17 cellular contexts compared by ENCODE assay signal in the genomic region with DNA sequence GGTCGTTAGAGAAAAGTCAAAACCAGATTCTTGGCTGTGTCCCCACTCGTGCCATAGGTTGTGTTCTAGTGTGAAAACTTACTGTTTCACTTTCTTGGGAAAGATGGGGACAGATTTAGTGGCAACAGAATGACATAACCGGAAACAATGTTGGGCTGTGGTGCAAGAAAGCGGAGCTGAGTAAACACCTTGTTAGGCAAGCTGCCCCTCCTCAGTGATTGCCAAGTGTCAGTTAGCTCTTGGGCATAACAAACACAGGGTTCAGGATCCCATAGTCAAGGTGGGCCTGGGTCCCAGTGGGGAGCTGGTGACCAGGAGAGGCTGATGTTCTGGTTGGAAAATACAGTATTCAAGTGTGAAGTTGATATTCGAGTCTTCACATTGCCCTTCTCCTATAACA. TPM values are rescaled to one million over a fixed set of nuclear protein-coding genes. Genes with fewer than 3 reads are reported as not detected.
DNase-seq lines count a peak whose midpoint lies in the region; ATAC-seq and TF ChIP-seq lines count a peak whose summit lies in the region.
"Had no signal": no experiment of that assay in that cellular context is flagged by ENCODE, and none has a peak within 500 bp of the region (broad histone marks: within the 10 kb centered on the region; RNA-seq: fewer than 3 reads in every experiment).

No MANE protein-coding gene starts in this region.

- H3K9me2 ChIP-seq in PC-3 (replicated peaks; ENCODE audit: low read length) = no peaks in the 10 kb centered on the region

- H3K27ac ChIP-seq in PC-3 (ENCODE audit: low read length) (peak overlapping the region; percentile 14), epithelial cell of prostate (peak overlapping the region; percentile 19), neutrophil (peak overlapping the region; percentile 95), caudate nucleus (ENCODE audit: low read depth, low read length) (no peak overlapping the region)

- H3K27ac Mint-ChIP-seq in naive thymus-derived CD8-positive, alpha-beta T cell = peak overlapping the region in 3 of 10 donors; percentile 19 to 70 (median 57)
- H3K27ac Mint-ChIP-seq: activated CD8-positive, alpha-beta memory T cell treated with anti-CD3 and anti-CD28 coated beads, Interleukin-2, amount 10 ng/mL, durations not matched to agents 7 days and 5 days; activated naive CD4-positive, alpha-beta T cell treated with anti-CD3 and anti-CD28 coated beads, Interleukin-2, amount 10 ng/mL, durations not matched to agents 7 days and 5 days; B cell; natural killer cell had no signal

- no peaks in the 10 kb centered on the region for H3K9me3 Mint-ChIP-seq in naive thymus-derived CD8-positive, alpha-beta T cell
- H3K9me3 Mint-ChIP-seq: activated naive CD4-positive, alpha-beta T cell treated with anti-CD3 and anti-CD28 coated beads, Interleukin-2, amount 10 ng/mL, durations not matched to agents 7 days and 5 days; natural killer cell had no signal

- POLR2A ChIA-PET in PC-3 (lab: Charles Lee; ENCODE audit: unreplicated experiment) = no interaction called here
- POLR2A ChIA-PET in naive thymus-derived CD8-positive, alpha-beta T cell (lab: Charles Lee) = interaction anchor here (1.2 kb wide), 1 partner anchor 29 kb away, joined by 3 read pairs; no protein-coding TSS in a partner anchor

- H3K27me3 Mint-ChIP-seq in naive thymus-derived CD8-positive, alpha-beta T cell = no peaks in the 10 kb centered on the region
- H3K27me3 Mint-ChIP-seq: activated CD8-positive, alpha-beta memory T cell treated with anti-CD3 and anti-CD28 coated beads, Interleukin-2, amount 10 ng/mL, durations not matched to agents 7 days and 5 days; activated naive CD4-positive, alpha-beta T cell treated with anti-CD3 and anti-CD28 coated beads, Interleukin-2, amount 10 ng/mL, durations not matched to agents 7 days and 5 days; B cell had no signal

- H4K20me1 ChIP-seq in PC-3 (ENCODE audit: low read length) = peaks cover 5% of the 10 kb centered on the region; the same call in 1 of the 2 replicates

- H3K4me1 ChIP-seq in PC-3 (ENCODE audit: insufficient read depth, low read length) = peaks cover 39% of the 10 kb centered on the region
- peaks cover 70 to 71% of the 10 kb centered on the region in 2 experiments for H3K4me1 ChIP-seq in neutrophil (ENCODE audit: control insufficient read depth in 1 of 2, insufficient read depth in 1 of 2, low read depth in 1 of 2, low read length in 1 of 2)

- H2AFZ ChIP-seq in PC-3 (ENCODE audit: low read length) = no peak overlapping the region

- H3K36me3 ChIP-seq in PC-3 (ENCODE audit: low read depth, low read length) (peaks cover 34% of the 10 kb centered on the region), neutrophil (peaks cover 64% of the 10 kb centered on the region)

- CTCF ChIA-PET in PC-3 (lab: Charles Lee) = no interaction called here

- no peak overlapping the region for H3K4me3 Mint-ChIP-seq in naive thymus-derived CD8-positive, alpha-beta T cell
- H3K4me3 Mint-ChIP-seq: activated CD8-positive, alpha-beta memory T cell treated with anti-CD3 and anti-CD28 coated beads, Interleukin-2, amount 10 ng/mL, durations not matched to agents 7 days and 5 days; activated naive CD4-positive, alpha-beta T cell treated with anti-CD3 and anti-CD28 coated beads, Interleukin-2, amount 10 ng/mL, durations not matched to agents 7 days and 5 days; B cell; natural killer cell had no signal

- H3K4me2 ChIP-seq in PC-3 (ENCODE audit: low read length) = peak overlapping the region; percentile 35

- H3K4me3 ChIP-seq in LNCaP clone FGC (ENCODE audit: low read depth, low read length) (no peak overlapping the region), PC-3 (ENCODE audit: low read length) (no peak overlapping the region), neutrophil (ENCODE audit: low read depth in 1 of 2, low read length in 1 of 2) (peak overlapping the region; percentile 49 to 50)
- H3K4me3 ChIP-seq: dorsolateral prefrontal cortex had no signal

- H3F3A ChIP-seq in PC-3 (ENCODE audit: low read length, unreplicated experiment) = no peaks in the 10 kb centered on the region

- no peak overlapping the region for H3K9ac ChIP-seq in PC-3 (ENCODE audit: low read length)

- peak; percentile 39 for ATAC-seq in PC-3
- no peak for ATAC-seq in naive thymus-derived CD8-positive, alpha-beta T cell
- no peak for ATAC-seq in GM21576 (IDR thresholded peaks at IDR 0.05; ENCODE audit: unreplicated experiment)
- ATAC-seq: activated CD8-positive, alpha-beta memory T cell treated with anti-CD3 and anti-CD28 coated beads, Interleukin-2, amount 10 ng/mL, durations not matched to agents 7 days and 5 days; natural killer cell; Panc1 had no signal

- no peaks in the 10 kb centered on the region for H3K27me3 ChIP-seq in PC-3 (ENCODE audit: low read length)
- H3K27me3 ChIP-seq in neutrophil = no peaks in the 10 kb centered on the region
- H3K27me3 ChIP-seq: dorsolateral prefrontal cortex had no signal

- peaks cover 62% of the 10 kb centered on the region for H3K79me2 ChIP-seq in PC-3 (ENCODE audit: low read length)

- intact Hi-C loops in PC-3 (cut with micrococcal nuclease) = no loop called here

- TF ChIP-seq CTCF in LNCaP clone FGC (IDR thresholded peaks at IDR 0.05; ENCODE audit: control insufficient read depth, extremely low read depth, insufficient read depth) (no peak), PC-3 (conservative IDR thresholded peaks at IDR 0.05; ENCODE audit: low read depth, low read length) (no peak), neutrophil (IDR thresholded peaks at IDR 0.05) (no peak)

- H3K36me3 Mint-ChIP-seq in naive thymus-derived CD8-positive, alpha-beta T cell = peaks cover 0 to 83% (median 21%) of the 10 kb centered on the region in 3 donors

- peak; percentile 73 for DNase-seq in LNCaP clone FGC (ENCODE audit: low read depth)
- DNase-seq in PC-3 = peak; percentile 62
- DNase-seq in epithelial cell of prostate (ENCODE audit: low read depth, low spot score) = no peak
- DNase-seq in naive thymus-derived CD8-positive, alpha-beta T cell = no peak
- DNase-seq in caudate nucleus (lab: John Stamatoyannopoulos, UW) = no peak
- DNase-seq: activated CD8-positive, alpha-beta memory T cell treated with anti-CD3 and anti-CD28 coated beads, Interleukin-2, amount 10 ng/mL, durations not matched to agents 7 days and 5 days; activated naive CD4-positive, alpha-beta T cell treated with anti-CD3 and anti-CD28 coated beads, Interleukin-2, amount 10 ng/mL, durations not matched to agents 7 days and 5 days; dorsolateral prefrontal cortex; Kasumi-1; natural killer cell; NCI-H187 treated with DMSO at 0.1 percent for 48 hours; NCI-H524; retina had no signal

- peaks cover 10 to 34% (median 21%) of the 10 kb centered on the region in 4 donors for H3K4me1 Mint-ChIP-seq in naive thymus-derived CD8-positive, alpha-beta T cell
- H3K4me1 Mint-ChIP-seq: activated naive CD4-positive, alpha-beta T cell treated with anti-CD3 and anti-CD28 coated beads, Interleukin-2, amount 10 ng/mL, durations not matched to agents 7 days and 5 days; B cell had no signal

- BruUV-seq in PC-3 (replicated peaks; lab: Mats Ljungman, UMichigan) = no TSS peak

- no peaks in the 10 kb centered on the region for H3K9me3 ChIP-seq in PC-3 (ENCODE audit: low read length)
- no peaks in the 10 kb centered on the region for H3K9me3 ChIP-seq in neutrophil

RNA-seq across cellular contexts. Expression of gene UBN1, which starts 15.4 kb away (rescaled TPM):
- 21.4 and 21.9 TPM in 2 replicates for total RNA-seq in PC-3 (2014; rRNA removed)
- total RNA-seq in naive thymus-derived CD8-positive, alpha-beta T cell = 10 to 100 TPM; 40.6 to 40.9 TPM
- 10 to 100 TPM; 10.9 to 18.4 (median 14.2) TPM for polyA plus RNA-seq in naive thymus-derived CD8-positive, alpha-beta T cell

RNA-seq across cellular contexts. Expression of gene GLYR1, which starts 15.6 kb away (rescaled TPM):
- 30.6 and 41.2 TPM in 2 replicates for total RNA-seq in PC-3 (2014; rRNA removed)
- 100 to 1,000 TPM; 111 to 112 TPM for total RNA-seq in naive thymus-derived CD8-positive, alpha-beta T cell
- 10 to 100 TPM; 29.7 to 39.6 (median 38.1) TPM for polyA plus RNA-seq in naive thymus-derived CD8-positive, alpha-beta T cell

Comparison
In these comparisons a context has a peak if more than half of its experiments do, and no peak if none do; other contexts are left out.
1. DNase-seq: peak in LNCaP clone FGC (single experiment) and PC-3 (single experiment); none in epithelial cell of prostate (single experiment), naive thymus-derived CD8-positive, alpha-beta T cell (0 of 10) and caudate nucleus (0 of 61).
2. H3K4me3 ChIP-seq: peak in neutrophil (2 of 2); none in LNCaP clone FGC (single experiment) and PC-3 (single experiment).